ENCODE assay signal across 27 cellular contexts in the genomic region with DNA sequence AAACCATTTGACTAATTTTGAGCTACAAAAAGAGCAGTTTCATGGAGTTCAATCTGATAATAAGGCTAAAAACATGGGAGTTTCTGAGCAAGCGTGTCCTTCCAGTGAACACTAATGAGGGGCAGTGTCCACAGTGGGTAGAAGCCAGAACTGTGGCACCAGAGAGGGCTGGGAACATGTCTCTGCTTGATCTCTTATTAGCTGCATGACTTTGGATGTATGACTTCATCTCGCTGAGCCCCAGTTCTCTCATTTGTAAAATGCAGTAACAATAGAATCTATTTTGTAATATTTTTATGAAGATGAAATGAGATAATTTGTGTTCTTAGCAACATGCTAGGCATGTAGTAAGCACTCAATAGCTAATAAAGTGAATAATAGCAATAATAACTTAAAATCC.
"Had no signal": no experiment of that assay in that cellular context is flagged by ENCODE, and none has a peak within 500 bp of the region (broad histone marks: within the 10 kb centered on the region; RNA-seq: fewer than 3 reads in every experiment).

No MANE protein-coding gene starts in this region.

- DNase-seq: colonic mucosa; cortex of kidney; dermis blood vessel endothelial cell; dorsolateral prefrontal cortex; effector CD4-positive, alpha-beta T cell; effector CD8-positive, alpha-beta T cell; effector memory CD4-positive, alpha-beta T cell; effector memory CD8-positive, alpha-beta T cell; endodermal cell; erythroblast; esophagus squamous epithelium; foreskin fibroblast; foreskin melanocyte; gastrocnemius medialis; glutamatergic neuron; head of caudate nucleus; heart left ventricle; heart right ventricle had no signal

- H3K36me3 ChIP-seq: colonic mucosa, esophagus muscularis mucosa, esophagus squamous epithelium, gastrocnemius medialis, gastroesophageal sphincter, heart left ventricle, heart right ventricle had no signal

- FAIRE-seq: colon, endometrium, endothelial cell of umbilical vein, frontal cortex had no signal

- H3K27ac ChIP-seq: colonic mucosa, coronary artery, dorsolateral prefrontal cortex, esophagus muscularis mucosa, esophagus squamous epithelium, foreskin keratinocyte, gastrocnemius medialis, gastroesophageal sphincter, heart left ventricle, heart right ventricle had no signal

- H3K4me3 ChIP-seq: colonic mucosa, coronary artery, dorsolateral prefrontal cortex, esophagus muscularis mucosa, esophagus squamous epithelium, gastrocnemius medialis, gastroesophageal sphincter, heart left ventricle, heart right ventricle had no signal

- H3K27me3 ChIP-seq: colonic mucosa, dorsolateral prefrontal cortex, esophagus muscularis mucosa, esophagus squamous epithelium, foreskin keratinocyte, gastrocnemius medialis, gastroesophageal sphincter had no signal

- H3K9me3 ChIP-seq: colonic mucosa, esophagus muscularis mucosa, esophagus squamous epithelium, gastrocnemius medialis, gastroesophageal sphincter, heart left ventricle, heart right ventricle had no signal

- H3K4me1 ChIP-seq: colonic mucosa, esophagus muscularis mucosa, esophagus squamous epithelium, foreskin keratinocyte, gastrocnemius medialis, gastroesophageal sphincter, heart left ventricle, heart right ventricle had no signal

- ATAC-seq: effector memory CD8-positive, alpha-beta T cell; esophagus mucosa; foreskin keratinocyte; gastrocnemius medialis; gastroesophageal sphincter; heart left ventricle; heart right ventricle had no signal
